8 cellular contexts compared by ENCODE assay signal in genomic region chr2:47867205-47867604, GRCh38. TPM values are rescaled to one million over a fixed set of nuclear protein-coding genes. Genes with fewer than 3 reads are reported as not detected.
DNase-seq lines count a peak whose midpoint lies in the region; ATAC-seq and TF ChIP-seq lines count a peak whose summit lies in the region.

No MANE protein-coding gene starts in this region.

- peak overlapping the region; percentile 70 for H3K27ac Mint-ChIP-seq in activated CD8-positive, alpha-beta T cell treated with anti-CD3 and anti-CD28 coated beads for 36 hours
- H3K27ac Mint-ChIP-seq in activated CD8-positive, alpha-beta T cell treated with anti-CD3 and anti-CD28 coated beads, Interleukin-2, amount 10 ng/mL, durations not matched to agents 7 days and 5 days, result no peak overlapping the region
- peak overlapping the region; percentile 30 to 73 (median 55) for H3K27ac Mint-ChIP-seq in immature natural killer cell

- DNase-seq in activated CD8-positive, alpha-beta T cell treated with anti-CD3 and anti-CD28 coated beads for 36 hours, result no peak
- no peak for DNase-seq in activated CD8-positive, alpha-beta T cell treated with anti-CD3 and anti-CD28 coated beads, Interleukin-2, amount 10 ng/mL, durations not matched to agents 7 days and 5 days
- DNase-seq in adrenal gland, result peak in 6 of 7 donors; percentile 37 to 71 (median 56)
- no peak for DNase-seq in immature natural killer cell
- peak in 1 of 2 donors; percentile 40 for DNase-seq in upper lobe of left lung
- DNase-seq in T-helper 1 cell, result no peak

- no peak for ATAC-seq in activated CD8-positive, alpha-beta T cell treated with anti-CD3 and anti-CD28 coated beads for 36 hours
- ATAC-seq in activated CD8-positive, alpha-beta T cell treated with anti-CD3 and anti-CD28 coated beads, Interleukin-2, amount 10 ng/mL, durations not matched to agents 7 days and 5 days, result no peak
- ATAC-seq in upper lobe of left lung (ENCODE audit: low FRiP score in 2 of 2), result peak; percentile 69 to 75
- ATAC-seq in HG03135 (IDR thresholded peaks at IDR 0.05; ENCODE audit: unreplicated experiment), result no peak
- no peak for ATAC-seq in GM18517 (IDR thresholded peaks at IDR 0.05; ENCODE audit: unreplicated experiment)

- no peaks in the 10 kb centered on the region for H3K9me3 Mint-ChIP-seq in activated CD8-positive, alpha-beta T cell treated with anti-CD3 and anti-CD28 coated beads for 36 hours
- no peaks in the 10 kb centered on the region for H3K9me3 Mint-ChIP-seq in activated CD8-positive, alpha-beta T cell treated with anti-CD3 and anti-CD28 coated beads, Interleukin-2, amount 10 ng/mL, durations not matched to agents 7 days and 5 days (ENCODE audit: insufficient read depth)
- H3K9me3 Mint-ChIP-seq in immature natural killer cell, result no peaks in the 10 kb centered on the region

- H3K27me3 ChIP-seq in adrenal gland (no peaks in the 10 kb centered on the region), upper lobe of left lung (no peaks in the 10 kb centered on the region)

- peak in 1 of 4 donors; percentile 13 for TF ChIP-seq EP300 in upper lobe of left lung (IDR thresholded peaks at IDR 0.05)

- H3K36me3 ChIP-seq in adrenal gland (replicated peaks in 1 of 2), result no peaks in the 10 kb centered on the region
- no peaks in the 10 kb centered on the region for H3K36me3 ChIP-seq in upper lobe of left lung

- no peak for TF ChIP-seq POLR2A in adrenal gland (IDR thresholded peaks at IDR 0.05)
- TF ChIP-seq POLR2A in upper lobe of left lung (IDR thresholded peaks at IDR 0.05), result no peak

- CTCF ChIA-PET in activated CD8-positive, alpha-beta T cell treated with anti-CD3 and anti-CD28 coated beads for 36 hours (lab: Charles Lee), result interaction anchor here (1.2 to 2.4 kb wide), 2 partner anchors 9 to 240 kb away, joined by 5 to 16 read pairs; no protein-coding TSS in a partner anchor
- CTCF ChIA-PET in activated CD8-positive, alpha-beta T cell treated with anti-CD3 and anti-CD28 coated beads, Interleukin-2, amount 10 ng/mL, durations not matched to agents 7 days and 5 days (lab: Charles Lee), result interaction anchor here (1.1 to 9.4 kb wide), 3 partner anchors 9 to 14 kb away, joined by 3 to 51 read pairs (median 3); no protein-coding TSS in a partner anchor

- no peaks in the 10 kb centered on the region for H3K27me3 Mint-ChIP-seq in activated CD8-positive, alpha-beta T cell treated with anti-CD3 and anti-CD28 coated beads for 36 hours
- no peaks in the 10 kb centered on the region for H3K27me3 Mint-ChIP-seq in activated CD8-positive, alpha-beta T cell treated with anti-CD3 and anti-CD28 coated beads, Interleukin-2, amount 10 ng/mL, durations not matched to agents 7 days and 5 days (ENCODE audit: low read depth)
- peaks cover 0 to 4% (median under 1%) of the 10 kb centered on the region in 3 donors for H3K27me3 Mint-ChIP-seq in immature natural killer cell (ENCODE audit: low read depth in 3 of 3)

- H3K4me3 Mint-ChIP-seq in activated CD8-positive, alpha-beta T cell treated with anti-CD3 and anti-CD28 coated beads for 36 hours, result no peak overlapping the region
- no peak overlapping the region for H3K4me3 Mint-ChIP-seq in activated CD8-positive, alpha-beta T cell treated with anti-CD3 and anti-CD28 coated beads, Interleukin-2, amount 10 ng/mL, durations not matched to agents 7 days and 5 days
- H3K4me3 Mint-ChIP-seq in immature natural killer cell, result peak overlapping the region in 1 of 5 donors; percentile 49

- H3K27ac ChIP-seq in adrenal gland (peak overlapping the region in 1 of 5 donors; percentile 22), upper lobe of left lung (peak overlapping the region in 2 of 4 donors; percentile 36)

- H3K9me3 ChIP-seq in adrenal gland (replicated peaks in 1 of 3), result no peaks in the 10 kb centered on the region
- H3K9me3 ChIP-seq in upper lobe of left lung, result no peaks in the 10 kb centered on the region

- H3K36me3 Mint-ChIP-seq in activated CD8-positive, alpha-beta T cell treated with anti-CD3 and anti-CD28 coated beads for 36 hours (ENCODE audit: low read depth), result peaks cover 38% of the 10 kb centered on the region
- peaks cover 28% of the 10 kb centered on the region for H3K36me3 Mint-ChIP-seq in activated CD8-positive, alpha-beta T cell treated with anti-CD3 and anti-CD28 coated beads, Interleukin-2, amount 10 ng/mL, durations not matched to agents 7 days and 5 days (ENCODE audit: low read depth)
- H3K36me3 Mint-ChIP-seq in immature natural killer cell, result no peaks in the 10 kb centered on the region

- 0 to 2% (median 1%) methylated on average over 2 of the region's 2 CpGs for WGBS in adrenal gland, 4 donors
- WGBS in upper lobe of left lung, 2 donors, result 3 to 5% methylated on average over 2 of the region's 2 CpGs

- H3K4me3 ChIP-seq in adrenal gland (no peak overlapping the region), upper lobe of left lung (no peak overlapping the region)

- POLR2A ChIA-PET in activated CD8-positive, alpha-beta T cell treated with anti-CD3 and anti-CD28 coated beads for 36 hours (lab: Charles Lee), result interaction anchor here (1.0 kb wide), 1 partner anchor 25 kb away, joined by 3 read pairs; no protein-coding TSS in a partner anchor
- POLR2A ChIA-PET in activated CD8-positive, alpha-beta T cell treated with anti-CD3 and anti-CD28 coated beads, Interleukin-2, amount 10 ng/mL, durations not matched to agents 7 days and 5 days (lab: Charles Lee), result interaction anchor here (0.8 kb wide), 1 partner anchor 84 kb away, joined by 3 read pairs; the partner anchor contains the start of gene MSH6

- no peak for TF ChIP-seq CTCF in activated CD8-positive, alpha-beta T cell treated with anti-CD3 and anti-CD28 coated beads for 36 hours (IDR thresholded peaks at IDR 0.05)
- TF ChIP-seq CTCF in adrenal gland (IDR thresholded peaks at IDR 0.05) (no peak), upper lobe of left lung (IDR thresholded peaks at IDR 0.05) (no peak)

- H3K4me1 ChIP-seq in adrenal gland (replicated peaks in 1 of 2) (peaks cover 10 to 38% of the 10 kb centered on the region in 2 donors), upper lobe of left lung (peaks cover 31 to 73% (median 37%) of the 10 kb centered on the region in 4 donors)

- intact Hi-C loops in activated CD8-positive, alpha-beta T cell treated with anti-CD3 and anti-CD28 coated beads for 36 hours (cut with micrococcal nuclease), result no loop called here
- intact Hi-C loops in adrenal gland (cut with DNase I), result loop anchor here in 1 of 2 donors (10.0 kb wide), 1 partner anchor 238 kb away; no protein-coding TSS in a partner anchor

- H3K4me1 Mint-ChIP-seq in activated CD8-positive, alpha-beta T cell treated with anti-CD3 and anti-CD28 coated beads for 36 hours (ENCODE audit: low read depth), result peaks cover 81% of the 10 kb centered on the region
- H3K4me1 Mint-ChIP-seq in activated CD8-positive, alpha-beta T cell treated with anti-CD3 and anti-CD28 coated beads, Interleukin-2, amount 10 ng/mL, durations not matched to agents 7 days and 5 days (ENCODE audit: low read depth), result peaks cover 40% of the 10 kb centered on the region
- H3K4me1 Mint-ChIP-seq in immature natural killer cell, result peaks cover 91 to 100% of the 10 kb centered on the region in 2 donors

RNA-seq across cellular contexts. Expression of gene FBXO11, which starts 39.1 kb away (rescaled TPM):
- total RNA-seq in activated CD8-positive, alpha-beta T cell treated with anti-CD3 and anti-CD28 coated beads for 36 hours, result 10 to 100 TPM; 47.3 to 48.1 TPM
- total RNA-seq in activated CD8-positive, alpha-beta T cell treated with anti-CD3 and anti-CD28 coated beads, Interleukin-2, amount 10 ng/mL, durations not matched to agents 7 days and 5 days, result 10 to 100 TPM; 49.1 to 51.9 TPM
- total RNA-seq in adrenal gland (10 to 100 TPM; 21.7 to 61.7 (median 50.9) TPM), upper lobe of left lung (10 to 100 TPM; 30.5 to 99.2 (median 60.0) TPM)
- polyA plus RNA-seq in adrenal gland (10 to 100 TPM; 38.1 to 50.7 (median 45.6) TPM), immature natural killer cell (1 to 10 TPM; 5.2 to 7.5 (median 7.0) TPM)

Comparison
In these comparisons a context has a peak if more than half of its experiments do, and no peak if none do; other contexts are left out.
1. ATAC-seq: peak in upper lobe of left lung (2 of 2); none in activated CD8-positive, alpha-beta T cell treated with anti-CD3 and anti-CD28 coated beads for 36 hours (single experiment), activated CD8-positive, alpha-beta T cell treated with anti-CD3 and anti-CD28 coated beads, Interleukin-2, amount 10 ng/mL, durations not matched to agents 7 days and 5 days (single experiment), HG03135 (single experiment) and GM18517 (single experiment).
2. DNase-seq: peak in adrenal gland (6 of 7); none in activated CD8-positive, alpha-beta T cell treated with anti-CD3 and anti-CD28 coated beads for 36 hours (single experiment), activated CD8-positive, alpha-beta T cell treated with anti-CD3 and anti-CD28 coated beads, Interleukin-2, amount 10 ng/mL, durations not matched to agents 7 days and 5 days (single experiment), immature natural killer cell (0 of 3) and T-helper 1 cell (0 of 5).